In the genomic region with DNA sequence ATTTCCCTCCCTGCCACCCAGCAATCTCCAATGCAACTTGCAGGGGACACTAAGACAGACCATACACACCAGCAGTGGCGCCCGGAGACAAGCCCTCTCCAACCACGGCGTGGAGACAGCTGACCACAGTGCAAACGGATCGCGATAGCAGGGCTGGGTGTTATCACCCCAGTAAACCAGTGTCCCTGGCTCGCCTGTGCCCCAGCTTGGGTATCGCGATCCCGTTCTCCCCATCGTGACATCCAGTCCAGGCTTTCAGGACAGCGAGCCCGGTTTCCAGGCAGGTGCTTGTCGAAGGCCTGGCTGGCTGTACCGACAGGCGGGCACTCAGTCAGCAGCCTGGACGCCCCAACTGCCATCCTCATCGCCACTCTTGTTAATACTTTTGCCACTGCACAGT, we compare ENCODE assay signal across 18 cellular contexts. TPM values are rescaled to one million over a fixed set of nuclear protein-coding genes. Genes with fewer than 3 reads are reported as not detected.
DNase-seq lines count a peak whose midpoint lies in the region; ATAC-seq, FAIRE-seq and TF ChIP-seq lines count a peak whose summit lies in the region.
"Had no signal": no experiment of that assay in that cellular context is flagged by ENCODE, and none has a peak within 500 bp of the region (broad histone marks: within the 10 kb centered on the region; RNA-seq: fewer than 3 reads in every experiment).

No MANE protein-coding gene starts in this region.

- H3K4me2 ChIP-seq in GM23338, result no peak overlapping the region; the same call in 1 of the 2 replicates
- H3K4me2 ChIP-seq: BLaER1 had no signal

- H3K4me3 Mint-ChIP-seq in GM23338, result no peak overlapping the region
- H3K4me3 Mint-ChIP-seq: CD8-positive, alpha-beta memory T cell; H9 had no signal

- H3K36me3 Mint-ChIP-seq in GM23338 (ENCODE audit: low read depth), result peaks cover 5% of the 10 kb centered on the region; the same call in 2 of the 3 replicates

- peak; percentile 27 for ATAC-seq in GM23338
- peak; percentile 44; the same call in 1 of the 2 replicates for ATAC-seq in Panc1
- no peak for ATAC-seq in GM18907 (IDR thresholded peaks at IDR 0.05; ENCODE audit: unreplicated experiment)

- H3K4me3 ChIP-seq in GM23338 (no peak overlapping the region), Panc1 (ENCODE audit: low read depth in 2 of 2, low read length in 2 of 2) (0 out of 4 replicates have a peak overlapping the region, but pooled peaks of 1 of the 2 experiments have one; percentile 8), kidney (ENCODE audit: low read length in 2 of 2) (no peak overlapping the region)
- H3K4me3 ChIP-seq: BLaER1 had no signal

- intact Hi-C loops in Panc1 (cut with micrococcal nuclease; ENCODE audit: unreplicated experiment), result no loop called here
- intact Hi-C loops in kidney (cut with DNase I), result no loop called here

- POLR2A ChIA-PET in Panc1 (lab: Charles Lee), result no interaction called here

- no peak overlapping the region for H2AFZ ChIP-seq in GM23338

- H4K20me1 ChIP-seq in GM23338 (replicated peaks; ENCODE audit: insufficient read depth), result no peaks in the 10 kb centered on the region
- H4K20me1 ChIP-seq: BLaER1 had no signal

- CTCF ChIA-PET in Panc1 (lab: Charles Lee), result no interaction called here

- DNase-seq in DMS53 (lab: John Stamatoyannopoulos, UW), result peak; percentile 36
- no peak for DNase-seq in DMS53 treated with DMSO at 0.1 percent for 48 hours (lab: John Stamatoyannopoulos, UW; ENCODE audit: unreplicated experiment)
- peak; percentile 55 for DNase-seq in GM23338 (ENCODE audit: low spot score)
- DNase-seq in Panc1 (ENCODE audit: low read depth, low spot score), result no peak
- DNase-seq in kidney, result peak; percentile 55
- no peak for DNase-seq in middle frontal gyrus (ENCODE audit: extremely low spot score, low spot score)
- no peak for DNase-seq in ureter (ENCODE audit: low spot score)
- DNase-seq: AML-193; Caco-2; CD8-positive, alpha-beta memory T cell; H9 had no signal

- H3K27ac Mint-ChIP-seq in GM23338, result no peak overlapping the region
- H3K27ac Mint-ChIP-seq: CD8-positive, alpha-beta memory T cell; IgD-negative memory B cell had no signal

- no peaks in the 10 kb centered on the region for H3K9me2 ChIP-seq in GM23338 (ENCODE audit: insufficient read depth)

- H3F3A ChIP-seq in GM23338 (replicated peaks; ENCODE audit: low read depth), result 0 out of 2 replicates have a peak, but pooled peaks cover 7% of the 10 kb centered on the region

- in situ Hi-C loops in Panc1 (cut with HindIII; ENCODE audit: low pct_unique_long_range_greater_than_20kb, low sequenced_read_pairs), result no loop called here

- peaks cover 22% of the 10 kb centered on the region for H3K4me1 Mint-ChIP-seq in GM23338
- H3K4me1 Mint-ChIP-seq: CD8-positive, alpha-beta memory T cell; IgD-negative memory B cell had no signal

- no peaks in the 10 kb centered on the region for H3K79me2 ChIP-seq in GM23338 (replicated peaks; ENCODE audit: insufficient read depth)

- peaks cover 17% of the 10 kb centered on the region for H3K27me3 Mint-ChIP-seq in GM23338 (ENCODE audit: insufficient read depth, low read depth, poor library complexity)

- H3K36me3 ChIP-seq in GM23338 (ENCODE audit: insufficient read depth), result no peaks in the 10 kb centered on the region
- H3K36me3 ChIP-seq in Panc1 (ENCODE audit: control insufficient read depth, insufficient read depth, low read length), result no peaks in the 10 kb centered on the region
- no peaks in the 10 kb centered on the region for H3K36me3 ChIP-seq in kidney (ENCODE audit: control insufficient read depth in 1 of 2, insufficient read depth in 2 of 2, low read length in 2 of 2)

- 0 out of 2 replicates have a peak, but pooled peaks cover 4% of the 10 kb centered on the region for H3K27me3 ChIP-seq in GM23338 (ENCODE audit: insufficient read depth)
- H3K27me3 ChIP-seq in Panc1 (ENCODE audit: control insufficient read depth, insufficient read depth, low read length), result no peaks in the 10 kb centered on the region; the same call in 1 of the 2 replicates
- H3K27me3 ChIP-seq: BLaER1 had no signal

- H3K9ac ChIP-seq in kidney (ENCODE audit: low read length in 2 of 2), result no peak overlapping the region
- H3K9ac ChIP-seq: BLaER1 had no signal

- no peak for FAIRE-seq in kidney (lab: Jason Lieb, UNC)
- FAIRE-seq: GM12891 had no signal

- H3K4me1 ChIP-seq in GM23338 (ENCODE audit: insufficient read depth) (peaks cover 11% of the 10 kb centered on the region; the same call in 1 of the 2 replicates), Panc1 (ENCODE audit: control insufficient read depth, insufficient read depth, low read length) (0 out of 2 replicates have a peak, but pooled peaks cover 3% of the 10 kb centered on the region), kidney (ENCODE audit: control insufficient read depth in 1 of 2, insufficient read depth in 1 of 2, low read depth in 1 of 2, low read length in 2 of 2) (no peaks in the 10 kb centered on the region)
- H3K4me1 ChIP-seq: BLaER1, Caco-2 had no signal

- BruUV-seq in Panc1 (replicated peaks; lab: Mats Ljungman, UMichigan), result no TSS peak

- no peak for TF ChIP-seq CTCF in GM23338 (conservative IDR thresholded peaks at IDR 0.05; ENCODE audit: low read depth in 2 of 2)
- TF ChIP-seq CTCF in Panc1 (IDR thresholded peaks at IDR 0.05), result no peak
- TF ChIP-seq CTCF in kidney (IDR thresholded peaks at IDR 0.05; ENCODE audit: borderline replicate concordance, extremely low read depth, insufficient read depth), result no peak

- H3K9me3 Mint-ChIP-seq in GM23338, result no peaks in the 10 kb centered on the region
- H3K9me3 Mint-ChIP-seq: H9 had no signal

- H3K27ac ChIP-seq in GM23338 (ENCODE audit: low read depth) (no peak overlapping the region), Panc1 (ENCODE audit: low read length) (no peak overlapping the region), kidney (ENCODE audit: low read depth in 2 of 2, low read length in 2 of 2) (no peak overlapping the region)
- H3K27ac ChIP-seq: 22Rv1, BLaER1 had no signal

- H3K9me3 ChIP-seq in Panc1 (ENCODE audit: control insufficient read depth, insufficient read depth, low read depth, low read length), result no peaks in the 10 kb centered on the region
- H3K9me3 ChIP-seq in kidney (ENCODE audit: control insufficient read depth in 1 of 2, low read length in 2 of 2), result no peaks in the 10 kb centered on the region
- H3K9me3 ChIP-seq: BLaER1, Caco-2 had no signal

TF ChIP-seq in GM23338, 12 proteins besides CTCF, POLR2A, EP300 and RAD21:
- no peak for TF ChIP-seq EZH2phosphoT487 (IDR thresholded peaks at IDR 0.05; ENCODE audit: unreplicated experiment)
- TF ChIP-seq POLR2AphosphoS5 (IDR thresholded peaks at IDR 0.05; ENCODE audit: low read depth), result no peak
- TF ChIP-seq JUNB (IDR thresholded peaks at IDR 0.05; ENCODE audit: unreplicated experiment), result no peak
TF ChIP-seq in GM23338: peak in this region for 0.

RNA-seq across cellular contexts. Expression of a gene that starts 20.7 kb away (rescaled TPM):
- 0.14 TPM in 1 of 2 replicates, not detected in the other for total RNA-seq in GM23338 (2014; rRNA removed; shearing (Covaris generic))
- polyA plus RNA-seq in GM23338 (2016; fragmentation: Nextera tagmentation; extraction: Ambion mirVana) (0.11 TPM in 1 of 2 replicates, not detected in the other), kidney (ENCODE audit: insufficient read depth, low read depth, low replicate concordance) (not detected)
- total RNA-seq in Panc1 (2021; ENCODE audit: unreplicated experiment) (not detected), kidney (not detected), ureter (not detected)
- not detected for polyA plus RNA-seq in Panc1 (2012; ENCODE audit: insufficient read length)
- total RNA-seq: Caco-2; CD8-positive, alpha-beta memory T cell; H9; HT-29 had no signal
- polyA plus RNA-seq: CD8-positive, alpha-beta memory T cell; IgD-negative memory B cell had no signal

RNA-seq across cellular contexts. Expression of a gene that starts 32.9 kb away (rescaled TPM):
- total RNA-seq in GM23338 (2014; rRNA removed; shearing (Covaris generic)), result 6.9 and 7.9 TPM in 2 replicates
- 2.7 and 3.0 TPM in 2 replicates for polyA plus RNA-seq in GM23338 (2016; fragmentation: Nextera tagmentation; extraction: Ambion mirVana)
- total RNA-seq in Panc1 (2021; ENCODE audit: unreplicated experiment), result 11.1 TPM
- polyA plus RNA-seq in Panc1 (2012; ENCODE audit: insufficient read length), result 11.6 TPM
- 6.7 TPM for total RNA-seq in kidney
- 11.7 TPM for polyA plus RNA-seq in kidney (ENCODE audit: insufficient read depth, low read depth, low replicate concordance)
- 5.5 TPM for total RNA-seq in ureter

RNA-seq across cellular contexts. Expression of a gene that starts 38.4 kb away (rescaled TPM):
- total RNA-seq in GM23338 (2014; rRNA removed; shearing (Covaris generic)), result 13.7 and 14.9 TPM in 2 replicates
- polyA plus RNA-seq in GM23338 (2016; fragmentation: Nextera tagmentation; extraction: Ambion mirVana), result 5.1 and 5.3 TPM in 2 replicates
- 0.44 TPM for total RNA-seq in Panc1 (2021; ENCODE audit: unreplicated experiment)
- polyA plus RNA-seq in Panc1 (2012; ENCODE audit: insufficient read length), result 1.1 TPM
- total RNA-seq in kidney, result 8.5 TPM
- polyA plus RNA-seq in kidney (ENCODE audit: insufficient read depth, low read depth, low replicate concordance), result 0.95 TPM
- 4.4 TPM for total RNA-seq in ureter
- total RNA-seq: CD8-positive, alpha-beta memory T cell; G401; HT-29 had no signal
- polyA plus RNA-seq: CD8-positive, alpha-beta memory T cell; IgD-negative memory B cell had no signal

RNA-seq across cellular contexts. Expression of a gene that starts 49.3 kb away (rescaled TPM):
- total RNA-seq in GM23338 (2014; rRNA removed; shearing (Covaris generic)), result 36.0 and 41.6 TPM in 2 replicates
- polyA plus RNA-seq in GM23338 (2016; fragmentation: Nextera tagmentation; extraction: Ambion mirVana) (9.7 and 10.4 TPM in 2 replicates), kidney (ENCODE audit: insufficient read depth, low read depth, low replicate concordance) (18.2 TPM)
- total RNA-seq in Panc1 (2021; ENCODE audit: unreplicated experiment) (21.9 TPM), kidney (23.2 TPM), ureter (22.0 TPM)
- 22.4 TPM for polyA plus RNA-seq in Panc1 (2012; ENCODE audit: insufficient read length)

RNA-seq across cellular contexts. Expression of a gene that starts 60.0 kb away (rescaled TPM):
- total RNA-seq in GM23338 (2014; rRNA removed; shearing (Covaris generic)), result 16.4 and 22.4 TPM in 2 replicates
- polyA plus RNA-seq in GM23338 (2016; fragmentation: Nextera tagmentation; extraction: Ambion mirVana), result 6.7 and 9.8 TPM in 2 replicates
- 17.9 TPM for total RNA-seq in Panc1 (2021; ENCODE audit: unreplicated experiment)
- 15.2 TPM for polyA plus RNA-seq in Panc1 (2012; ENCODE audit: insufficient read length)
- 22.2 TPM for total RNA-seq in kidney
- polyA plus RNA-seq in kidney (ENCODE audit: insufficient read depth, low read depth, low replicate concordance), result 17.8 TPM
- total RNA-seq in ureter, result 28.8 TPM

Comparison
In these comparisons a context has a peak if more than half of its experiments do, and no peak if none do; other contexts are left out.
1. DNase-seq: peak in DMS53 (single experiment), GM23338 (single experiment) and kidney (single experiment); none in DMS53 treated with DMSO at 0.1 percent for 48 hours (single experiment), Panc1 (single experiment), middle frontal gyrus (single experiment) and ureter (single experiment).